In the genomic region with DNA sequence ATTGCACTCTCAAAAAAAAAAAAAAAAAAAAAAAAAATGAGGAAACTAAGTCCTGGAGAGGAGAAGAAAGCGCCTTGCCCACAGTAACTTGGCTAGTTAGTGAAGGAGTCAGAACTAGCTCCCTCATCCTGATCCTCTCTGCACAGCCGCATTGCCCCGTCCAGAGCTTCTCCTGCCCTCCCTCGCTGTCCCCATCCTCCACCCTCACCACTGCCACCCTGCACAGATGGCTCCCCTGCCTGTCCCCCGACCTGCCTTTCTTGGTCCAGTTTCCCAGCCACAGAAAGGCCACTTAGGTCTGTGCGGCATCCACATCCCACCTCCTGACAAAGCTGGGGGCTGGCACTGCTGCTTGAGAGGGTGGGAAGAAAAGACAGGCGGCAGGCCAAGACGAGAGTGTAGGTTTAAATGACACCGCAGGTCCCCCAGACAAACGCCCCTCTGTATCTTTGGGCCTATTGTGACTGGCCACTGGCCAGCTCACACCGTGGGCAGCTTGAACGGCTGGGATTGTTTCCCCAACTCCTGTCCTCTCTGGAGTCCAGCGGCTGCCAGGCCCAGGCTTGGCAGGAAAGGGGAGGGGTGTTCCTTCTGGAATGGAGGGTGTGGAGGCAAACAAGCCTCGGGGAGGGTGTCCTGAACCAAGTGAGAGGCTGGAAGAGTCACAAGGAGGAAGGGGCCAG, we compare ENCODE assay signal across 23 cellular contexts. TPM values are rescaled to one million over a fixed set of nuclear protein-coding genes. Genes with fewer than 3 reads are reported as not detected.
DNase-seq lines count a peak whose midpoint lies in the region; ATAC-seq, FAIRE-seq and TF ChIP-seq lines count a peak whose summit lies in the region.
"Had no signal": no experiment of that assay in that cellular context is flagged by ENCODE, and none has a peak within 500 bp of the region (broad histone marks: within the 10 kb centered on the region; RNA-seq: fewer than 3 reads in every experiment).

No MANE protein-coding gene starts in this region.

- peaks cover 7% of the 10 kb centered on the region for H3K4me1 Mint-ChIP-seq in MCF 10A (ENCODE audit: insufficient read depth, unreplicated experiment)
- no peaks in the 10 kb centered on the region for H3K4me1 Mint-ChIP-seq in endothelial cell (ENCODE audit: unreplicated experiment)

- no peak for TF ChIP-seq POLR2A in stomach (IDR thresholded peaks at IDR 0.05)

- no TSS peak for BruUV-seq in MCF 10A (replicated peaks; lab: Mats Ljungman, UMichigan)

- intact Hi-C loops in MCF 10A (cut with micrococcal nuclease) (no loop called here), mucosa of descending colon (cut with DNase I, micrococcal nuclease) (no loop called here), stomach (cut with DNase I; ENCODE audit: low total_unique reads) (no loop called here)

- no peak overlapping the region for H3K27ac Mint-ChIP-seq in MCF 10A (ENCODE audit: low read depth, unreplicated experiment)
- no peak overlapping the region for H3K27ac Mint-ChIP-seq in endothelial cell (ENCODE audit: unreplicated experiment)
- H3K27ac Mint-ChIP-seq: activated CD8-positive, alpha-beta memory T cell treated with anti-CD3 and anti-CD28 coated beads, Interleukin-2, amount 10 ng/mL, durations not matched to agents 7 days and 5 days; activated T-helper 1 cell treated with anti-CD3 and anti-CD28 coated beads, Interleukin-12 subunit alpha, Interleukin-12 subunit beta, Interleukin-2, Interleukin-4 antibody, amounts not matched to agents 30 ng/mL and 10 ng/mL and 1 ng/mL, durations not matched to agents 14 hours and 24 hours and 36 hours had no signal

- CTCF ChIA-PET in MCF 10A (lab: Yijun Ruan, JAX): no interaction called here

- FAIRE-seq in urothelium cell line (lab: Jason Lieb, UNC): no peak
- FAIRE-seq: colon, HTR-8/SVneo had no signal

- H3K36me3 Mint-ChIP-seq in MCF 10A (ENCODE audit: insufficient read depth, unreplicated experiment) (peaks cover 5% of the 10 kb centered on the region), endothelial cell (ENCODE audit: low read depth, unreplicated experiment) (no peaks in the 10 kb centered on the region)
- H3K36me3 Mint-ChIP-seq: activated CD8-positive, alpha-beta memory T cell treated with anti-CD3 and anti-CD28 coated beads, Interleukin-2, amount 10 ng/mL, durations not matched to agents 7 days and 5 days; activated naive CD4-positive, alpha-beta T cell treated with anti-CD3 and anti-CD28 coated beads, Interleukin-2, amount 50 U/mL, for 72 hours had no signal

- TF ChIP-seq CTCF in RWPE2 (IDR thresholded peaks at IDR 0.05; ENCODE audit: poor library complexity, severe bottlenecking) (no peak), MCF 10A (IDR thresholded peaks at IDR 0.05; ENCODE audit: unreplicated experiment) (no peak), mucosa of descending colon (IDR thresholded peaks at IDR 0.05) (no peak), stomach (IDR thresholded peaks at IDR 0.05) (no peak), endothelial cell (IDR thresholded peaks at IDR 0.05; ENCODE audit: unreplicated experiment) (no peak)

- H3K27ac ChIP-seq in RWPE2 (ENCODE audit: poor library complexity, severe bottlenecking) (no peak overlapping the region), stomach (peak overlapping the region in 4 of 5 donors; percentile 5 to 63 (median 54))
- H3K27ac ChIP-seq: ascending aorta, neutrophil had no signal

- no peak overlapping the region for H3K4me3 ChIP-seq in RWPE2 (ENCODE audit: severe bottlenecking)
- H3K4me3 ChIP-seq in mucosa of descending colon: no peak overlapping the region
- no peak overlapping the region for H3K4me3 ChIP-seq in stomach
- H3K4me3 ChIP-seq: ascending aorta, HAP-1 had no signal

- H3K9me3 Mint-ChIP-seq in MCF 10A (ENCODE audit: unreplicated experiment): no peaks in the 10 kb centered on the region
- no peaks in the 10 kb centered on the region for H3K9me3 Mint-ChIP-seq in endothelial cell (ENCODE audit: unreplicated experiment)
- H3K9me3 Mint-ChIP-seq: activated naive CD4-positive, alpha-beta T cell treated with anti-CD3 and anti-CD28 coated beads, Interleukin-2, amount 50 U/mL, for 72 hours; activated T-helper 1 cell treated with anti-CD3 and anti-CD28 coated beads, Interleukin-12 subunit alpha, Interleukin-12 subunit beta, Interleukin-2, Interleukin-4 antibody, amounts not matched to agents 30 ng/mL and 10 ng/mL and 1 ng/mL, durations not matched to agents 14 hours and 24 hours and 36 hours had no signal

- H3K27me3 Mint-ChIP-seq in MCF 10A (ENCODE audit: insufficient read depth, unreplicated experiment) (no peaks in the 10 kb centered on the region), endothelial cell (ENCODE audit: unreplicated experiment) (peaks cover 4% of the 10 kb centered on the region)
- H3K27me3 Mint-ChIP-seq: activated CD8-positive, alpha-beta memory T cell treated with anti-CD3 and anti-CD28 coated beads, Interleukin-2, amount 10 ng/mL, durations not matched to agents 7 days and 5 days had no signal

- POLR2A ChIA-PET in MCF 10A (lab: Yijun Ruan, JAX): no interaction called here

- H3K36me3 ChIP-seq in RWPE2 (ENCODE audit: low read depth) (no peaks in the 10 kb centered on the region), mucosa of descending colon (ENCODE audit: low read depth) (no peaks in the 10 kb centered on the region), stomach (no peaks in the 10 kb centered on the region)
- H3K36me3 ChIP-seq: ascending aorta, HAP-1, neutrophil had no signal

- H3K4me3 Mint-ChIP-seq in MCF 10A (ENCODE audit: unreplicated experiment) (no peak overlapping the region), endothelial cell (ENCODE audit: unreplicated experiment) (no peak overlapping the region)
- H3K4me3 Mint-ChIP-seq: activated CD8-positive, alpha-beta memory T cell treated with anti-CD3 and anti-CD28 coated beads, Interleukin-2, amount 10 ng/mL, durations not matched to agents 7 days and 5 days; activated T-helper 1 cell treated with anti-CD3 and anti-CD28 coated beads, Interleukin-12 subunit alpha, Interleukin-12 subunit beta, Interleukin-2, Interleukin-4 antibody, amounts not matched to agents 30 ng/mL and 10 ng/mL and 1 ng/mL, durations not matched to agents 14 hours and 24 hours and 36 hours had no signal

- DNase-seq in RWPE2 (ENCODE audit: low spot score) (no peak), MCF 10A (ENCODE audit: unreplicated experiment) (peak; percentile 14), mucosa of descending colon (no peak), stomach (peak; percentile 76), endothelial cell (ENCODE audit: low spot score) (no peak), urothelium cell line (ENCODE audit: low spot score) (no peak), NCI-H146 (lab: John Stamatoyannopoulos, UW) (no peak)
- DNase-seq: activated CD4-positive, alpha-beta T cell treated with anti-CD3 and anti-CD28 coated beads for 1 hour; activated CD8-positive, alpha-beta memory T cell treated with anti-CD3 and anti-CD28 coated beads, Interleukin-2, amount 10 ng/mL, durations not matched to agents 7 days and 5 days; glutamatergic neuron; left cardiac atrium; NCI-H1105; NCI-H2081; NCI-H524 had no signal

- H3K9me3 ChIP-seq in RWPE2 (ENCODE audit: severe bottlenecking) (no peaks in the 10 kb centered on the region), mucosa of descending colon (no peaks in the 10 kb centered on the region), stomach (no peaks in the 10 kb centered on the region)
- H3K9me3 ChIP-seq: ascending aorta, HAP-1, neutrophil had no signal

- ATAC-seq in RWPE2 (ENCODE audit: low read depth): 0 out of 3 replicates have a peak, but pooled peaks have one; percentile 19
- peak; percentile 41 for ATAC-seq in mucosa of descending colon
- ATAC-seq: activated CD8-positive, alpha-beta memory T cell treated with anti-CD3 and anti-CD28 coated beads, Interleukin-2, amount 10 ng/mL, durations not matched to agents 7 days and 5 days; activated naive CD4-positive, alpha-beta T cell treated with anti-CD3 and anti-CD28 coated beads, Interleukin-2, amount 50 U/mL, for 72 hours had no signal

- no peaks in the 10 kb centered on the region for H3K27me3 ChIP-seq in RWPE2 (ENCODE audit: insufficient read depth, poor library complexity, severe bottlenecking)
- H3K27me3 ChIP-seq in stomach: no peaks in the 10 kb centered on the region
- H3K27me3 ChIP-seq: ascending aorta, neutrophil had no signal

- no peak for TF ChIP-seq EP300 in stomach (IDR thresholded peaks at IDR 0.05)

- H3K4me1 ChIP-seq in RWPE2 (ENCODE audit: insufficient read depth, poor library complexity, severe bottlenecking) (no peaks in the 10 kb centered on the region), mucosa of descending colon (ENCODE audit: low read depth) (no peaks in the 10 kb centered on the region), stomach (peaks cover 0 to 18% (median 13%) of the 10 kb centered on the region in 4 donors)
- H3K4me1 ChIP-seq: ascending aorta, HAP-1 had no signal

- WGBS in stomach, 5 donors: 42 to 61% (median 48%) methylated on average over 11 to 14 of the region's 14 CpGs

RNA-seq across cellular contexts. Expression of a gene that starts 20.2 kb away (rescaled TPM):
- total RNA-seq in MCF 10A (2022): not detected in 2 replicates
- total RNA-seq in mucosa of descending colon: 1 to 10 TPM in 2 of 3 donors, under 1 TPM in 1; 0.60 to 1.9 (median 1.9) TPM
- 1 to 10 TPM in 3 of 5 donors, under 1 TPM in 2; 0.29 to 9.3 (median 3.9) TPM for total RNA-seq in stomach
- polyA plus RNA-seq in stomach: 1 to 10 TPM; 2.4 to 5.0 (median 4.3) TPM
- total RNA-seq in endothelial cell (ENCODE audit: unreplicated experiment): 0.05 TPM
- total RNA-seq: activated CD8-positive, alpha-beta memory T cell treated with anti-CD3 and anti-CD28 coated beads, Interleukin-2, amount 10 ng/mL, durations not matched to agents 7 days and 5 days; activated T-helper 1 cell treated with anti-CD3 and anti-CD28 coated beads, Interleukin-12 subunit alpha, Interleukin-12 subunit beta, Interleukin-2, Interleukin-4 antibody, amounts not matched to agents 30 ng/mL and 10 ng/mL and 1 ng/mL, durations not matched to agents 14 hours and 24 hours and 36 hours; ascending aorta; Daoy; fibroblast of lung had no signal
- polyA plus RNA-seq: fibroblast of lung had no signal

Comparison
In these comparisons a context has a peak if more than half of its experiments do, and no peak if none do; other contexts are left out.
1. DNase-seq: peak in MCF 10A (single experiment) and stomach (single experiment); none in RWPE2 (single experiment), mucosa of descending colon (0 of 3), endothelial cell (single experiment), urothelium cell line (single experiment) and NCI-H146 (single experiment).